In the genomic region with DNA sequence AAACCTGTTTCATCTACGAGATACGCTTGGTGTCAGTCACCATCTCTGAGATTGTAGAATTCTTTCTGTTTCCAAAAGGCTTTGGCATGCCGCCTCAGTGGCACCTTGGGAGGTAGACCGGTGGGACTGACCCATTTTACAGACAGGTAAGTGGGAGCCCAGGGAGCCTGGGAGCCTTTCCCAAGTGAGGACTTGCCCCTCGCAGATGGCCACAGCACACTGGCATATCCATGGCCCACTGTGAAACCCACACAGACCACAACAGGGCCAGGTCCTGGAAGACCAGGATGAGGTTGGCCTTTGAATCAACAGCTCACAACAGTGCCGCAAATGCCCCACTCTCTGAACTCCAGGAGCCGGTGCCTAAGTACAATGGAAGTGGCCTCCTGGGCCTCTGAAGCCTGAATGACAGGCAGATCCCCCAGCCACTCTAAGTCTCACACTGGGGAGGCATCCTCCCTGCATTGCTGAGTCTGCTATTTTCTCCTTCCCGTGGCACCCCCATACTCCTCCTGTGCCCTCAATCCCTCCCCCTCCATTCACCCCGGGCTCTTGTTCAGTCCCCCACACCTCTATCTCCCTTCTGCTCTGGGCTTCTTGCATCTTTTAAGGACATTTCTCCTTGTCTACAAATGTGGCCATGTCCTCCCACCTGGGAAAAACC, we compare ENCODE assay signal across 1 cellular context.
TF ChIP-seq lines count a peak whose summit lies in the region.

No MANE protein-coding gene starts in this region.

TF ChIP-seq in H1, 55 proteins besides CTCF, POLR2A, EP300 and RAD21:
- peak; percentile 47; the same call in 1 of the 2 replicates for TF ChIP-seq KDM1A (IDR thresholded peaks at IDR 0.05; ENCODE audit: borderline replicate concordance, low read length)
- TF ChIP-seq POU5F1 (IDR thresholded peaks at IDR 0.05; ENCODE audit: low read depth, low read length): no peak
- TF ChIP-seq CHD1 (IDR thresholded peaks at IDR 0.05; ENCODE audit: low read depth, low read length): no peak
- TF ChIP-seq CREB1 (IDR thresholded peaks at IDR 0.05): no peak
